ENCODE assay signal across 10 cellular contexts in the genomic region with DNA sequence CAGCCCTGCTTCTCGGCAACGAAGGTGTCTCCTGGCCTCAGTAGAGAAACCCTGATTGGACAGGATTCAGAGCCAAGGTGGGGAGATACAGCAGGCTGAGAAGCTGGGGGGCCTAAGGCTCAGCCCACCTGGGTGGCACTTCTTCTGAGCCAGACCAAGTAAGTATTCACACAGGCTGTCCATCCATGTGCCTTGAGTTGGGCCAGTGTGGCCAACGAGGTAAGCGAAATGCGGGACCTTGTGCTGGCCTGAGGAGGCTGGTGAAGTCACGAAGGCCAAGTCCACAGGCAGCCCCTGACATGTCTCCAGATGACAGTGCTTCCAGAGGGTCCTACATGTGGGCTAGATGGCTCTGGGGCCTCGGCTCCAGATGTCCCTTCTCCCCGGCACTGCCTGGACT.
"Had no signal": no experiment of that assay in that cellular context is flagged by ENCODE, and none has a peak within 500 bp of the region (broad histone marks: within the 10 kb centered on the region; RNA-seq: fewer than 3 reads in every experiment).

No MANE protein-coding gene starts in this region.

- H3K27ac ChIP-seq: prostate gland, SK-N-MC, vagina had no signal

- H3K27me3 ChIP-seq: transverse colon, vagina had no signal

- H3K9me3 ChIP-seq: prostate gland, transverse colon, vagina had no signal

- H3K4me3 ChIP-seq: prostate gland, SK-N-MC, transverse colon, vagina had no signal

- DNase-seq: activated CD4-positive, CD25-positive, alpha-beta regulatory T cell treated with anti-CD3 and anti-CD28 coated beads, Interleukin-2, amount 50 U/mL, for 72 hours; activated gamma-delta T cell; activated T-cell treated with anti-CD3 and anti-CD28 coated beads, Interleukin-2, amount 50 U/mL, for 48 hours; stimulated activated CD4-positive, alpha-beta T cell treated with anti-CD3 and anti-CD28 coated beads, Interleukin-1b, Interleukin-23, amount 100 ng/mL, for 48 hours; transverse colon had no signal

- ATAC-seq: esophagus mucosa, sciatic nerve had no signal
